In the genomic region with DNA sequence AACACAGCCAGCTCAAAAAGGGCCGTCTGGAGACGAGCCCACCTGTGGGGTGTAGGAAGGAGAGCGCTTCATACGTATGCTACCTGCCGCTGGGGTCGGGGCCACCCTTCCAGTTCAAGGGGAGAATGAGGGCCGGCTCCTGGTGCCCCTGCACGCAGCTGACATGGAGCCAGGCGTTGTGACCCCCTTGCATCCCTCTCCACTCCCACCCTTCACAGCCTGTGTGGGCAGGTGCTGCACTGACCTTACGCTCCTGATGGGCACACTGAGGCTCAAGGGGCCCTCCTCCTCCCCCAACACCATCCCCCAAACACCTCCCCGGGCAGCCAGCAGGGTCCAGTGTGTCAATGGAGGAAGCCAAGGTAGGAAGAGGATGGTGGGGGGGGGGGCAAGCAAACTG, we compare ENCODE assay signal across 8 cellular contexts. TPM values are rescaled to one million over a fixed set of nuclear protein-coding genes. Genes with fewer than 3 reads are reported as not detected.
DNase-seq lines count a peak whose midpoint lies in the region; ATAC-seq and TF ChIP-seq lines count a peak whose summit lies in the region.
"Not testable (repeated sequence)": the region's sequence is repeated elsewhere in the genome, so short reads cannot be mapped to it uniquely, and the experiment has no call there.

No MANE protein-coding gene starts in this region.

- not testable (repeated sequence) for TF ChIP-seq EP300 in upper lobe of left lung (IDR thresholded peaks at IDR 0.05)

- not testable (repeated sequence) for H3K36me3 Mint-ChIP-seq in brain; nephron (ENCODE audit: low read depth)

- peak overlapping the region; percentile 80 for H3K9ac ChIP-seq in BLaER1
- H3K9ac ChIP-seq in iPS-20b (ENCODE audit: low read depth, low read length), result peak overlapping the region; percentile 36; the same call in 1 of the 2 replicates
- H3K9ac ChIP-seq in skeletal muscle tissue (ENCODE audit: low read depth in 1 of 3, low read length in 3 of 3), result peak overlapping the region; percentile 51 to 87 (median 79)

- peak overlapping the region; percentile 95 to 99 (median 98) for H3K27ac Mint-ChIP-seq in brain
- H3K27ac Mint-ChIP-seq in nephron, result peak overlapping the region; percentile 87 to 91 (median 90)

- TF ChIP-seq CTCF in NB4 (IDR thresholded peaks at IDR 0.05; ENCODE audit: low read depth, low read length); brain (conservative IDR thresholded peaks at IDR 0.05); nephron (IDR thresholded peaks at IDR 0.05; ENCODE audit: unreplicated experiment in 3 of 3); upper lobe of left lung (IDR thresholded peaks at IDR 0.05): not testable (repeated sequence)

- not testable (repeated sequence) for DNase-seq in NB4 (ENCODE audit: low read depth); epithelial cell of prostate (ENCODE audit: low read depth, low spot score); upper lobe of left lung

- H3K27ac ChIP-seq in BLaER1 (peak overlapping the region; percentile 86), epithelial cell of prostate (peak overlapping the region; percentile 48), skeletal muscle tissue (ENCODE audit: low read depth, low read length) (peak overlapping the region; percentile 90), upper lobe of left lung (peak overlapping the region; percentile 86 to 91 (median 88))
- not testable (repeated sequence) for H3K27ac ChIP-seq in iPS-20b (ENCODE audit: low read length)

- H3K4me3 Mint-ChIP-seq in brain (peak overlapping the region; percentile 54 to 81 (median 77)), nephron (peak overlapping the region; percentile 64 to 68 (median 66))

- TF ChIP-seq POLR2A in NB4 (IDR thresholded peaks at IDR 0.05; ENCODE audit: extremely low read depth, insufficient read length); upper lobe of left lung (IDR thresholded peaks at IDR 0.05): not testable (repeated sequence)

- not testable (repeated sequence) for H3K9me3 Mint-ChIP-seq in brain, nephron

- ATAC-seq in upper lobe of left lung (ENCODE audit: low FRiP score in 2 of 2), result not testable (repeated sequence)

- peaks cover 74% of the 10 kb centered on the region for H4K20me1 ChIP-seq in BLaER1

- H3K4me1 Mint-ChIP-seq in brain, result peaks cover 60% of the 10 kb centered on the region
- H3K4me1 Mint-ChIP-seq in nephron, result peaks cover 32% of the 10 kb centered on the region

- not testable (repeated sequence) for H3K27me3 Mint-ChIP-seq in brain; nephron (ENCODE audit: low read depth)

- not testable (repeated sequence) for H3K9me3 ChIP-seq in BLaER1; iPS-20b (ENCODE audit: insufficient read depth, low read depth, low read length); skeletal muscle tissue (ENCODE audit: control insufficient read depth in 3 of 3, low read length in 3 of 3); upper lobe of left lung

- 43% methylated on average over 11 of the region's 11 CpGs; no CpG with 5 or more reads in 1 of the 2 donors for WGBS in upper lobe of left lung, 2 donors

- not testable (repeated sequence) for H3K27me3 ChIP-seq in BLaER1; iPS-20b (ENCODE audit: insufficient read depth, low read length); skeletal muscle tissue (ENCODE audit: control insufficient read depth in 3 of 3, insufficient read depth in 3 of 3, low read length in 3 of 3); upper lobe of left lung

- H3K4me2 ChIP-seq in BLaER1, result peak overlapping the region; percentile 90

- peak overlapping the region; percentile 57; the same call in 1 of the 2 replicates for H3K4me3 ChIP-seq in BLaER1
- H3K4me3 ChIP-seq in NB4 (ENCODE audit: low read depth, low read length), result peak overlapping the region; percentile 25
- H3K4me3 ChIP-seq in iPS-20b (ENCODE audit: low read length), result not testable (repeated sequence)
- H3K4me3 ChIP-seq in skeletal muscle tissue (ENCODE audit: low read length in 3 of 3), result peak overlapping the region; percentile 14 to 67 (median 54)
- peak overlapping the region in 2 of 4 donors; percentile 25 to 38 for H3K4me3 ChIP-seq in upper lobe of left lung

- H3K36me3 ChIP-seq in BLaER1; iPS-20b (ENCODE audit: insufficient read depth, low read depth, low read length); skeletal muscle tissue (ENCODE audit: control insufficient read depth in 3 of 3, insufficient read depth in 3 of 3, low read length in 3 of 3); upper lobe of left lung: not testable (repeated sequence)

- H3K4me1 ChIP-seq in BLaER1, result peaks cover 82% of the 10 kb centered on the region
- H3K4me1 ChIP-seq in iPS-20b (ENCODE audit: insufficient read depth, low read length), result not testable (repeated sequence)
- H3K4me1 ChIP-seq in skeletal muscle tissue (ENCODE audit: control insufficient read depth in 3 of 3, insufficient read depth in 3 of 3, low read length in 3 of 3), result peaks cover 65 to 80% (median 77%) of the 10 kb centered on the region in 3 donors
- H3K4me1 ChIP-seq in upper lobe of left lung, result peaks cover 49 to 78% (median 58%) of the 10 kb centered on the region in 4 donors

RNA-seq across cellular contexts. Expression of gene PKD1, which starts 10.1 kb away (rescaled TPM):
- 32.3 TPM for polyA plus RNA-seq in brain (ENCODE audit: insufficient read depth, low read depth, low replicate concordance)
- total RNA-seq in skeletal muscle tissue, result 88.7 TPM
- 100 to 1,000 TPM in 3 of 6 donors, 10 to 100 TPM in 3; 75.4 to 567 (median 106) TPM for total RNA-seq in upper lobe of left lung

RNA-seq across cellular contexts. Expression of gene RAB26, which starts 22.8 kb away (rescaled TPM):
- 13.7 TPM for polyA plus RNA-seq in brain (ENCODE audit: insufficient read depth, low read depth, low replicate concordance)
- total RNA-seq in skeletal muscle tissue (not detected), upper lobe of left lung (1 to 10 TPM in 1 of 6 donors, under 1 TPM in 3, not detected in 2; 0.30 to 6.8 (median 0.85) TPM)

RNA-seq across cellular contexts. Expression of gene TRAF7, which starts 30.0 kb away (rescaled TPM):
- polyA plus RNA-seq in brain (ENCODE audit: insufficient read depth, low read depth, low replicate concordance), result 89.5 TPM
- total RNA-seq in skeletal muscle tissue (24.0 TPM), upper lobe of left lung (10 to 100 TPM; 34.6 to 72.6 (median 52.9) TPM)
